ENCODE assay signal across 13 cellular contexts in the genomic region with DNA sequence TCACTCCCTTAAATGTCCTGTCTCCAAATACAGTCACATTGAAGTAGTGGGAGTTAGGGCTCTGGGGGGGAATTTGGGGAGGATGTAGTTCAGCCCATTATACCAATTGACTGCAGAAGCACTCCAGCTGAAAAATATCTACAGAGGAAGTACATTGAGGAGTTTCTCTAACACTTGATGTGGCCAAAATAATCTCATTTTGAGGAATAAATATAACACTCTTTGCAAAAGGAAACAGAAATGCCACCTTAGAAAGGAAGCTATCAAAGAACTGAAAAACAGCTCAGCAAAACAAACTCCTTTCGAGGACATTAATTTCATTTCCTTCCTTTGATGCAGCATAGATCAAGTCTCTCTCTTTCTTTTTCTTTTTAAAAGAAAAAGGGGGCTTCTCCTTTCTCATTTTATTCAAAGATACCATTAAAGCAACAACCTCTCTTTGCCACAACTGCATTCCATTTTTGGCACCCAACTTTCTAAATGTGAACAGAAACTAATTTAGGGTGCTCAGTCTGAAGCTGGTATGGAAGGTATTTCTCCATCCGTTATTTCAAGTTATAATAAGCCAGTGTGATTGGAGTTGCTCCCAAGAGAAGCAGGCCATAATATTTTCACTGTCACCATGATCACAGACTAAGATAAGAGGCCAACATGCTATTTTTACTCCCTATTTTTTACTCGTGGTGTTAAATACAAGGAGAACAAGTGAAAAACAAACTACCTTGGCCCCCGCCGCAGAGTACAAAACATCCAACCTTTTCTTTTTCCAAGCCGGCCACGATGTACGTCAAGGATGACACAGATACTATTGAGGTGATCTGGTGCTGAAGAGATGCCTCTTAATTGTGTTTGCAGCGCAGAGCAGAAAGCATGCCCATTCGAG.
DNase-seq lines count a peak whose midpoint lies in the region; ATAC-seq and TF ChIP-seq lines count a peak whose summit lies in the region.
"Had no signal": no experiment of that assay in that cellular context is flagged by ENCODE, and none has a peak within 500 bp of the region (broad histone marks: within the 10 kb centered on the region; RNA-seq: fewer than 3 reads in every experiment).

No MANE protein-coding gene starts in this region.

- peaks cover 8% of the 10 kb centered on the region for H3K9me3 Mint-ChIP-seq in activated T-cell treated with anti-CD3 and anti-CD28 coated beads, Interleukin-2, amount 50 U/mL, for 4 hours
- no peaks in the 10 kb centered on the region for H3K9me3 Mint-ChIP-seq in stimulated activated effector memory CD8-positive, alpha-beta T cell treated with anti-CD3 and anti-CD28 coated beads, Interleukin-12 subunit alpha, Interleukin-12 subunit beta, amount 100 ng/mL, for 72 hours
- no peaks in the 10 kb centered on the region for H3K9me3 Mint-ChIP-seq in nephron progenitor cell

- no peaks in the 10 kb centered on the region for H3K36me3 Mint-ChIP-seq in activated T-cell treated with anti-CD3 and anti-CD28 coated beads, Interleukin-2, amount 50 U/mL, for 4 hours (ENCODE audit: insufficient read depth)
- H3K36me3 Mint-ChIP-seq in T-helper 17 cell (ENCODE audit: low read depth) (no peaks in the 10 kb centered on the region), nephron progenitor cell (ENCODE audit: low read depth) (no peaks in the 10 kb centered on the region)
- H3K36me3 Mint-ChIP-seq in stimulated activated effector memory CD8-positive, alpha-beta T cell treated with anti-CD3 and anti-CD28 coated beads, Interleukin-12 subunit alpha, Interleukin-12 subunit beta, amount 100 ng/mL, for 72 hours: no peaks in the 10 kb centered on the region

- peak overlapping the region; percentile 88 for H3K27ac Mint-ChIP-seq in T-helper 17 cell
- H3K27ac Mint-ChIP-seq in stimulated activated effector memory CD8-positive, alpha-beta T cell treated with anti-CD3 and anti-CD28 coated beads, Interleukin-12 subunit alpha, Interleukin-12 subunit beta, amount 100 ng/mL, for 72 hours: peak overlapping the region; percentile 76
- H3K27ac Mint-ChIP-seq in nephron progenitor cell: no peak overlapping the region

- no peaks in the 10 kb centered on the region for H3K9me3 ChIP-seq in T-helper 17 cell (ENCODE audit: control insufficient read depth, low read length, poor library complexity, severe bottlenecking)
- H3K9me3 ChIP-seq: upper lobe of right lung had no signal

- peak overlapping the region; percentile 10 for H3K4me3 Mint-ChIP-seq in activated T-cell treated with anti-CD3 and anti-CD28 coated beads, Interleukin-2, amount 50 U/mL, for 4 hours
- H3K4me3 Mint-ChIP-seq in T-helper 17 cell: peak overlapping the region; percentile 62
- no peak overlapping the region for H3K4me3 Mint-ChIP-seq in stimulated activated effector memory CD8-positive, alpha-beta T cell treated with anti-CD3 and anti-CD28 coated beads, Interleukin-12 subunit alpha, Interleukin-12 subunit beta, amount 100 ng/mL, for 72 hours
- H3K4me3 Mint-ChIP-seq in nephron progenitor cell: no peak overlapping the region

- ATAC-seq in activated T-cell treated with anti-CD3 and anti-CD28 coated beads, Interleukin-2, amount 50 U/mL, for 4 hours: no peak
- ATAC-seq in T-helper 17 cell (peak; percentile 74), Right ventricle myocardium superior (ENCODE audit: poor library complexity) (peak; percentile 76), GM21447 (IDR thresholded peaks at IDR 0.05; ENCODE audit: unreplicated experiment) (no peak)
- no peak for ATAC-seq in stimulated activated effector memory CD8-positive, alpha-beta T cell treated with anti-CD3 and anti-CD28 coated beads, Interleukin-12 subunit alpha, Interleukin-12 subunit beta, amount 100 ng/mL, for 72 hours
- ATAC-seq: upper lobe of right lung had no signal

- TF ChIP-seq CTCF in nephron progenitor cell (IDR thresholded peaks at IDR 0.05): no peak

- DNase-seq in activated T-cell treated with anti-CD3 and anti-CD28 coated beads, Interleukin-2, amount 50 U/mL, for 4 hours: no peak
- no peak for DNase-seq in activated T-cell treated with anti-CD3 and anti-CD28 coated beads, Interleukin-2, amount 50 U/mL, for 1 hour
- DNase-seq in T-helper 17 cell (no peak), Right ventricle myocardium superior (no peak), nephron progenitor cell (no peak), DMS 273 (lab: John Stamatoyannopoulos, UW; ENCODE audit: unreplicated experiment) (no peak)
- no peak for DNase-seq in stimulated activated effector memory CD8-positive, alpha-beta T cell treated with anti-CD3 and anti-CD28 coated beads, Interleukin-12 subunit alpha, Interleukin-12 subunit beta, amount 100 ng/mL, for 72 hours (ENCODE audit: low spot score in 2 of 2)
- DNase-seq: activated CD4-positive, CD25-positive, alpha-beta regulatory T cell treated with anti-CD3 and anti-CD28 coated beads, Interleukin-2, amount 50 U/mL, for 72 hours; DMS153; KG1; NCI-H2107; upper lobe of right lung had no signal

- H3K27me3 Mint-ChIP-seq in activated T-cell treated with anti-CD3 and anti-CD28 coated beads, Interleukin-2, amount 50 U/mL, for 4 hours (ENCODE audit: low read depth): no peaks in the 10 kb centered on the region
- H3K27me3 Mint-ChIP-seq in T-helper 17 cell (no peaks in the 10 kb centered on the region), nephron progenitor cell (ENCODE audit: low read depth, poor library complexity) (peaks cover 5% of the 10 kb centered on the region)

- intact Hi-C loops in Right ventricle myocardium superior (cut with DNase I): no loop called here

- H3K4me1 Mint-ChIP-seq in activated T-cell treated with anti-CD3 and anti-CD28 coated beads, Interleukin-2, amount 50 U/mL, for 4 hours (ENCODE audit: low read depth): peaks cover 54% of the 10 kb centered on the region
- peaks cover 34% of the 10 kb centered on the region for H3K4me1 Mint-ChIP-seq in T-helper 17 cell
- H3K4me1 Mint-ChIP-seq in stimulated activated effector memory CD8-positive, alpha-beta T cell treated with anti-CD3 and anti-CD28 coated beads, Interleukin-12 subunit alpha, Interleukin-12 subunit beta, amount 100 ng/mL, for 72 hours: peaks cover 52% of the 10 kb centered on the region
- peaks cover 4% of the 10 kb centered on the region for H3K4me1 Mint-ChIP-seq in nephron progenitor cell

Comparison
In these comparisons a context has a peak if more than half of its experiments do, and no peak if none do; other contexts are left out.
1. ATAC-seq: peak in T-helper 17 cell (single experiment) and Right ventricle myocardium superior (single experiment); none in activated T-cell treated with anti-CD3 and anti-CD28 coated beads, Interleukin-2, amount 50 U/mL, for 4 hours (0 of 2), stimulated activated effector memory CD8-positive, alpha-beta T cell treated with anti-CD3 and anti-CD28 coated beads, Interleukin-12 subunit alpha, Interleukin-12 subunit beta, amount 100 ng/mL, for 72 hours (single experiment) and GM21447 (single experiment).
2. H3K4me3 Mint-ChIP-seq: peak in activated T-cell treated with anti-CD3 and anti-CD28 coated beads, Interleukin-2, amount 50 U/mL, for 4 hours (single experiment) and T-helper 17 cell (single experiment); none in stimulated activated effector memory CD8-positive, alpha-beta T cell treated with anti-CD3 and anti-CD28 coated beads, Interleukin-12 subunit alpha, Interleukin-12 subunit beta, amount 100 ng/mL, for 72 hours (single experiment) and nephron progenitor cell (single experiment).